21 cellular contexts compared by ENCODE assay signal in the genomic region with DNA sequence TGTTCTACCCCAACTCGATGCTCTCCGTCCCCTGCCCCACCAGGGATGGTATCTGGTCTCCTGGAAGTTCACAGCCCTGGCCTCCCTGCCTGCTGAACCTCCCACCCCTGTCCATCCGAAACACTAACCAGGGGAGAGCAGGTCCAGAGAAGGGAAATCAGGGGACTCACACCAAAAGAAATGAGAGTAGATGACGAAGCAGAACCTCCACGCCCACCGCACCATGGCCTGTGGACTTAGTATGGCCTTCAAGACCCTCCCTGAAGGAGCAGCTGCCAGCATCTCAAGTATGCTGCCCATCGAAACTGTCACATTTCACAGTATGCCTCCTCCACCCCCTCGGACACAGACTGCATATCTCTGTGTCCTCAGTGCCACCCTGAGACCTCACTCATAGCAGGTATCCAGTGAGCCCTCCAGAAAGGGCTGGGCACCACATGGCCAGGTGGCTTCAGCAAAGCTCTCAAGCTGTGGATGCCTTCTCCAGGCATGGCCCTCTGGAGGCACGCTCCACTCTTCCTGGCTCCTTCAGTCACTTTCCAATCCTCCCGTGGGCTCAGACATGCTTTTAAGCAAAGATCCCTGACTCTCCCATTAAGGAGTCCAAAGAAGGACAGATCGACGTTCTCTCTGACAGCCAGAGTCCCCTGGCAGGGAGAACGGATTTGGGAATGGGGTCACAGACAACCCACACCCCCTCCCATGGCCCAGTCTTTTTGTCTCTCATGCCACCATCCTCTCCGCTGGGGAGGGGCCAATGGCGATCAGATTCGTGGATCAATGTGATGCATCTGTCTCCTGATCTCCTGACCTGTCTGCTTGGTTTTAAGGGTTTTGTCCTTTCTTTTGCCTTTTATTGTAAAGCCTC.
DNase-seq lines count a peak whose midpoint lies in the region; ATAC-seq and TF ChIP-seq lines count a peak whose summit lies in the region.
"Had no signal": no experiment of that assay in that cellular context is flagged by ENCODE, and none has a peak within 500 bp of the region (broad histone marks: within the 10 kb centered on the region; RNA-seq: fewer than 3 reads in every experiment).

No MANE protein-coding gene starts in this region.

- H3K4me3 Mint-ChIP-seq in endodermal cell: no peak overlapping the region
- H3K4me3 Mint-ChIP-seq: CD8-positive, alpha-beta memory T cell had no signal

- H3K23ac ChIP-seq in neuronal stem cell (ENCODE audit: low read depth, low read length, poor library complexity): no peak overlapping the region

- H3K9me3 ChIP-seq in endodermal cell (ENCODE audit: control insufficient read depth, low read length) (no peaks in the 10 kb centered on the region), neuronal stem cell (replicated peaks in 1 of 2; ENCODE audit: control insufficient read depth in 2 of 2, insufficient read depth in 1 of 2, low read depth in 1 of 2, low read length in 2 of 2) (no peaks in the 10 kb centered on the region), vagina (no peaks in the 10 kb centered on the region)
- H3K9me3 ChIP-seq: HAP-1, MG63 had no signal

- H3K9ac ChIP-seq in endodermal cell (ENCODE audit: extremely low read depth, low read length, poor library complexity, severe bottlenecking): no peak overlapping the region
- no peak overlapping the region for H3K9ac ChIP-seq in neuronal stem cell (ENCODE audit: low read depth, low read length, poor library complexity)

- no peaks in the 10 kb centered on the region for H3K79me1 ChIP-seq in neuronal stem cell (ENCODE audit: low read depth, low read length)

- TF ChIP-seq CTCF in endodermal cell (conservative IDR thresholded peaks at IDR 0.05) (no peak), vagina (IDR thresholded peaks at IDR 0.05) (no peak)

- intact Hi-C loops in vagina (cut with DNase I): no loop called here

- no peaks in the 10 kb centered on the region for H3K36me3 Mint-ChIP-seq in endodermal cell (ENCODE audit: low read depth)
- H3K36me3 Mint-ChIP-seq: CD8-positive, alpha-beta memory T cell had no signal

- H3K14ac ChIP-seq in neuronal stem cell (ENCODE audit: low read length): peak overlapping the region; percentile 59

- peak overlapping the region; percentile 8 for H2AK5ac ChIP-seq in neuronal stem cell (ENCODE audit: low read depth, low read length)

- H3K27me3 Mint-ChIP-seq in endodermal cell (ENCODE audit: insufficient read depth): peaks cover 6% of the 10 kb centered on the region

- no peaks in the 10 kb centered on the region for H3K4me1 Mint-ChIP-seq in endodermal cell

- H3K27me3 ChIP-seq in endodermal cell (ENCODE audit: control insufficient read depth, insufficient read depth, low read length, poor library complexity, severe bottlenecking) (peaks cover 8% of the 10 kb centered on the region), neuronal stem cell (ENCODE audit: control insufficient read depth in 3 of 3, insufficient read depth in 3 of 3, low read depth in 1 of 3, low read length in 3 of 3) (no peaks in the 10 kb centered on the region), vagina (no peaks in the 10 kb centered on the region)

- H2BK12ac ChIP-seq in neuronal stem cell (ENCODE audit: low read length): no peak overlapping the region

- DNase-seq in activated CD8-positive, alpha-beta memory T cell treated with anti-CD3 and anti-CD28 coated beads, Interleukin-2, amount 50 U/mL, for 48 hours: peak; percentile 15
- DNase-seq in endodermal cell: peak; percentile 24
- no peak for DNase-seq in neuronal stem cell (ENCODE audit: low spot score)
- peak; percentile 82 to 90 for DNase-seq in vagina (ENCODE audit: extremely low spot score in 2 of 2)
- DNase-seq: ACHN; C1 segment of cervical spinal cord; CD8-positive, alpha-beta memory T cell; DMS79; Kasumi-1; MG63; NCI-H1048; NCI-H1436; NCI-H1930; NCI-H345; NCI-H524 treated with DMSO at 0.1 percent for 48 hours; PC-9 had no signal

- no peak for TF ChIP-seq POLR2A in vagina (IDR thresholded peaks at IDR 0.05)

- H3K4me1 ChIP-seq in endodermal cell (ENCODE audit: control insufficient read depth, insufficient read depth, low read length) (no peaks in the 10 kb centered on the region), neuronal stem cell (ENCODE audit: control insufficient read depth in 2 of 2, insufficient read depth in 1 of 2, low read depth in 1 of 2, low read length in 2 of 2) (peaks cover 0 to 2% of the 10 kb centered on the region in 2 donors), vagina (no peaks in the 10 kb centered on the region)
- H3K4me1 ChIP-seq: HAP-1 had no signal

- ATAC-seq in HG02840 (IDR thresholded peaks at IDR 0.05; ENCODE audit: low FRiP score, unreplicated experiment): no peak
- no peak for ATAC-seq in GM18868 (IDR thresholded peaks at IDR 0.05; ENCODE audit: unreplicated experiment)
- ATAC-seq in GM21447 (IDR thresholded peaks at IDR 0.05; ENCODE audit: unreplicated experiment): no peak

- H3K27ac Mint-ChIP-seq in endodermal cell: no peak overlapping the region
- H3K27ac Mint-ChIP-seq: CD8-positive, alpha-beta memory T cell had no signal

- no peak overlapping the region for H4K91ac ChIP-seq in neuronal stem cell (ENCODE audit: low read depth, low read length, poor library complexity)

- H3K27ac ChIP-seq in endodermal cell (ENCODE audit: low read depth, low read length): no peak overlapping the region
- H3K27ac ChIP-seq in neuronal stem cell (replicated peaks; ENCODE audit: low read length): no peak overlapping the region
- no peak overlapping the region for H3K27ac ChIP-seq in vagina
- H3K27ac ChIP-seq: PC-9, RWPE1 had no signal

- H3K18ac ChIP-seq in neuronal stem cell (ENCODE audit: low read length): peak overlapping the region; percentile 54

- H3K9me3 Mint-ChIP-seq in endodermal cell: no peaks in the 10 kb centered on the region
- H3K9me3 Mint-ChIP-seq: CD8-positive, alpha-beta memory T cell had no signal

- no peak overlapping the region for H2BK5ac ChIP-seq in neuronal stem cell (ENCODE audit: low read length)

- no peak overlapping the region for H2BK120ac ChIP-seq in neuronal stem cell (ENCODE audit: low read depth, low read length)

- WGBS in endodermal cell (ENCODE audit: insufficient coverage in 1 of 2, insufficient read length in 1 of 2), 2 experiments: 87 to 91% methylated on average over 15 to 16 of the region's 16 CpGs
- no CpG with 5 or more reads among the region's 16 CpGs for WGBS in neuronal stem cell (ENCODE audit: extremely low coverage in 2 of 2, insufficient read length in 2 of 2, insufficient replicate concordance in 1 of 2), 2 donors

- H2AFZ ChIP-seq in neuronal stem cell (ENCODE audit: low read length): no peak overlapping the region
- H2AFZ ChIP-seq: PC-9 had no signal

- no peak overlapping the region for H3K4ac ChIP-seq in neuronal stem cell (ENCODE audit: low read length)

- no peaks in the 10 kb centered on the region for H3K36me3 ChIP-seq in endodermal cell (ENCODE audit: control insufficient read depth, insufficient read depth, low read length)
- H3K36me3 ChIP-seq in neuronal stem cell (replicated peaks in 1 of 2; ENCODE audit: control insufficient read depth in 2 of 2, insufficient read depth in 2 of 2, low read length in 2 of 2): no peaks in the 10 kb centered on the region
- H3K36me3 ChIP-seq in vagina: no peaks in the 10 kb centered on the region
- H3K36me3 ChIP-seq: HAP-1, MG63 had no signal

- no peak overlapping the region for H4K8ac ChIP-seq in neuronal stem cell (ENCODE audit: low read depth, low read length)

- no peak overlapping the region for H2BK15ac ChIP-seq in neuronal stem cell (ENCODE audit: low read length)

- H3K4me2 ChIP-seq in neuronal stem cell (ENCODE audit: insufficient read depth, low read length, poor library complexity, severe bottlenecking): no peak overlapping the region
- H3K4me2 ChIP-seq: PC-9 had no signal

- H3K4me3 ChIP-seq in endodermal cell (ENCODE audit: low read length) (no peak overlapping the region), neuronal stem cell (ENCODE audit: low read length in 2 of 2) (no peak overlapping the region), vagina (no peak overlapping the region)
- H3K4me3 ChIP-seq: HAP-1, MG63, PC-9 had no signal
